ENCODE assay signal across 1 cellular context in the genomic region with DNA sequence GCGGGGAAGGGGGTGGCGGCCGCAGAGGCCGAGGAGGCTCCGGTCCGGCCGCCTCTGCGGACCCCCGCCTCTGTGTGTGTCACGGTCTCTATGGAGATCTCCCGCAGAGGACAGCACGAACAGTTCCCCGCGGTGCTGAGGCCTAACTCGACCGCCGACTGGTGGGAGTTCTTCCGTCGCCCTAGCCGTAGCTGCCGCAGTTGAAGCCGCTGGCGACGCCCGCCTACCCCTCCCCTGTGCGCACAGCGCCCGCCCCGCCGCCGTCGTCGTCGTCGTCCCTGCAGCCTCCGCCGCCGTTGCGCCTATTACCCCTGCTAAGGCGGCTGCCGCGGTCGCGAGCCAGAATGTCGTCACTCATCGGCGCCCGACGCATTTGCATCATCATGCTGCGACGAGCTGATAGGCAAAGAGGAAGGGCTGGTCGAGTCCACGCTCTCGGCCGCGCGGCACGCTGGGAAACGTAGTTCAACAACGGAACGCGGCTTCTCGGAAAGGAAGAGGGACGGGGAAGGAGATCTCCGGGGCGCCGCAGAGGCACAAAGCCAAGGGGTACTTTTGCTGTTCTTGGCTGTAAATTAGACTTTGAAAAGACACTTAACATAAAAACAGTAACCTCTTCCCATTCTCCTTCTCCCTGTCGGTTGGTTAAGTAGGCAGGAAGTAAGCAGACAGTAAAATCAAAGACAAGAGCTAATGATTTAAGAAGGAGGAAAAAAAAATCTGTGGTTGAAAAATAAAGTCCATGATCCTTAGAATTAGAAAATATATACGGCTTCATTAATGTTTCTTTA.
TF ChIP-seq lines count a peak whose summit lies in the region.

A gene (minus strand): TSS at position 346 of the 791 bp plus-strand sequence. CDS start 538 bp downstream, outside the sequence.

TF ChIP-seq in K562, 482 proteins besides CTCF, POLR2A, EP300 and RAD21 (continued from another document and continues in another):
- TF ChIP-seq, protein P1, sequence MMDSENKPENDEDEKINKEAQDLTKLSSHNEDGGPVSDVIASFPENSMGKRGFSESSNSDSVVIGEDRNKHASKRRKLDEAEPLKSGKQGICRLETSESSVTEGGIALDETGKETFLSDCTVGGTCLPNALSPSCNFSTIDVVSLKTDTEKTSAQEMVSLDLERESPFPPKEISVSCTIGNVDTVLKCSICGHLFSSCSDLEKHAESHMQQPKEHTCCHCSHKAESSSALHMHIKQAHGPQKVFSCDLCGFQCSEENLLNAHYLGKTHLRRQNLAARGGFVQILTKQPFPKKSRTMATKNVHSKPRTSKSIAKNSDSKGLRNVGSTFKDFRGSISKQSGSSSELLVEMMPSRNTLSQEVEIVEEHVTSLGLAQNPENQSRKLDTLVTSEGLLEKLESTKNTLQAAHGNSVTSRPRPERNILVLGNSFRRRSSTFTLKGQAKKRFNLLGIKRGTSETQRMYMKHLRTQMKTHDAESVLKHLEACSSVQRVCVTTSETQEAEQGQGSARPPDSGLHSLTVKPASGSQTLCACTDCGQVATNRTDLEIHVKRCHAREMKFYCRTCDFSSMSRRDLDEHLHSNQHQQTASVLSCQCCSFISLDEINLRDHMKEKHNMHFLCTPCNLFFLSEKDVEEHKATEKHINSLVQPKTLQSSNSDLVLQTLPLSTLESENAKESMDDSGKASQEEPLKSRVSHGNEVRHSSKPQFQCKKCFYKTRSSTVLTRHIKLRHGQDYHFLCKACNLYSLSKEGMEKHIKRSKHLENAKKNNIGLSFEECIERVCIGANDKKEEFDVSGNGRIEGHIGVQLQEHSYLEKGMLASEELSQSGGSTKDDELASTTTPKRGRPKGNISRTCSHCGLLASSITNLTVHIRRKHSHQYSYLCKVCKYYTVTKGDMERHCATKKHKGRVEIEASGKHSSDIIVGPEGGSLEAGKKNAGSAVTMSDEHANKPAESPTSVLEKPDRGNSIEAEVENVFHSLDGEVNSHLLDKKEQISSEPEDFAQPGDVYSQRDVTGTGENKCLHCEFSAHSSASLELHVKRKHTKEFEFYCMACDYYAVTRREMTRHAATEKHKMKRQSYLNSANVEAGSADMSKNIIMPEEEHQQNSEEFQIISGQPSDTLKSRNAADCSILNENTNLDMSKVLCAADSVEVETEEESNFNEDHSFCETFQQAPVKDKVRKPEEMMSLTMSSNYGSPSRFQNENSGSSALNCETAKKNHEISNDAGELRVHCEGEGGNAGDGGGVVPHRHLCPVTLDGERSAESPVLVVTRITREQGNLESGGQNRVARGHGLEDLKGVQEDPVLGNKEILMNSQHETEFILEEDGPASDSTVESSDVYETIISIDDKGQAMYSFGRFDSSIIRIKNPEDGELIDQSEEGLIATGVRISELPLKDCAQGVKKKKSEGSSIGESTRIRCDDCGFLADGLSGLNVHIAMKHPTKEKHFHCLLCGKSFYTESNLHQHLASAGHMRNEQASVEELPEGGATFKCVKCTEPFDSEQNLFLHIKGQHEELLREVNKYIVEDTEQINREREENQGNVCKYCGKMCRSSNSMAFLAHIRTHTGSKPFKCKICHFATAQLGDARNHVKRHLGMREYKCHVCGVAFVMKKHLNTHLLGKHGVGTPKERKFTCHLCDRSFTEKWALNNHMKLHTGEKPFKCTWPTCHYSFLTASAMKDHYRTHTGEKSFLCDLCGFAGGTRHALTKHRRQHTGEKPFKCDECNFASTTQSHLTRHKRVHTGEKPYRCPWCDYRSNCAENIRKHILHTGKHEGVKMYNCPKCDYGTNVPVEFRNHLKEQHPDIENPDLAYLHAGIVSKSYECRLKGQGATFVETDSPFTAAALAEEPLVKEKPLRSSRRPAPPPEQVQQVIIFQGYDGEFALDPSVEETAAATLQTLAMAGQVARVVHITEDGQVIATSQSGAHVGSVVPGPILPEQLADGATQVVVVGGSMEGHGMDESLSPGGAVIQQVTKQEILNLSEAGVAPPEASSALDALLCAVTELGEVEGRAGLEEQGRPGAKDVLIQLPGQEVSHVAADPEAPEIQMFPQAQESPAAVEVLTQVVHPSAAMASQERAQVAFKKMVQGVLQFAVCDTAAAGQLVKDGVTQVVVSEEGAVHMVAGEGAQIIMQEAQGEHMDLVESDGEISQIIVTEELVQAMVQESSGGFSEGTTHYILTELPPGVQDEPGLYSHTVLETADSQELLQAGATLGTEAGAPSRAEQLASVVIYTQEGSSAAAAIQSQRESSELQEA (IDR thresholded peaks at IDR 0.05; ENCODE audit: low read depth), result no peak
- TF ChIP-seq, protein P2, sequence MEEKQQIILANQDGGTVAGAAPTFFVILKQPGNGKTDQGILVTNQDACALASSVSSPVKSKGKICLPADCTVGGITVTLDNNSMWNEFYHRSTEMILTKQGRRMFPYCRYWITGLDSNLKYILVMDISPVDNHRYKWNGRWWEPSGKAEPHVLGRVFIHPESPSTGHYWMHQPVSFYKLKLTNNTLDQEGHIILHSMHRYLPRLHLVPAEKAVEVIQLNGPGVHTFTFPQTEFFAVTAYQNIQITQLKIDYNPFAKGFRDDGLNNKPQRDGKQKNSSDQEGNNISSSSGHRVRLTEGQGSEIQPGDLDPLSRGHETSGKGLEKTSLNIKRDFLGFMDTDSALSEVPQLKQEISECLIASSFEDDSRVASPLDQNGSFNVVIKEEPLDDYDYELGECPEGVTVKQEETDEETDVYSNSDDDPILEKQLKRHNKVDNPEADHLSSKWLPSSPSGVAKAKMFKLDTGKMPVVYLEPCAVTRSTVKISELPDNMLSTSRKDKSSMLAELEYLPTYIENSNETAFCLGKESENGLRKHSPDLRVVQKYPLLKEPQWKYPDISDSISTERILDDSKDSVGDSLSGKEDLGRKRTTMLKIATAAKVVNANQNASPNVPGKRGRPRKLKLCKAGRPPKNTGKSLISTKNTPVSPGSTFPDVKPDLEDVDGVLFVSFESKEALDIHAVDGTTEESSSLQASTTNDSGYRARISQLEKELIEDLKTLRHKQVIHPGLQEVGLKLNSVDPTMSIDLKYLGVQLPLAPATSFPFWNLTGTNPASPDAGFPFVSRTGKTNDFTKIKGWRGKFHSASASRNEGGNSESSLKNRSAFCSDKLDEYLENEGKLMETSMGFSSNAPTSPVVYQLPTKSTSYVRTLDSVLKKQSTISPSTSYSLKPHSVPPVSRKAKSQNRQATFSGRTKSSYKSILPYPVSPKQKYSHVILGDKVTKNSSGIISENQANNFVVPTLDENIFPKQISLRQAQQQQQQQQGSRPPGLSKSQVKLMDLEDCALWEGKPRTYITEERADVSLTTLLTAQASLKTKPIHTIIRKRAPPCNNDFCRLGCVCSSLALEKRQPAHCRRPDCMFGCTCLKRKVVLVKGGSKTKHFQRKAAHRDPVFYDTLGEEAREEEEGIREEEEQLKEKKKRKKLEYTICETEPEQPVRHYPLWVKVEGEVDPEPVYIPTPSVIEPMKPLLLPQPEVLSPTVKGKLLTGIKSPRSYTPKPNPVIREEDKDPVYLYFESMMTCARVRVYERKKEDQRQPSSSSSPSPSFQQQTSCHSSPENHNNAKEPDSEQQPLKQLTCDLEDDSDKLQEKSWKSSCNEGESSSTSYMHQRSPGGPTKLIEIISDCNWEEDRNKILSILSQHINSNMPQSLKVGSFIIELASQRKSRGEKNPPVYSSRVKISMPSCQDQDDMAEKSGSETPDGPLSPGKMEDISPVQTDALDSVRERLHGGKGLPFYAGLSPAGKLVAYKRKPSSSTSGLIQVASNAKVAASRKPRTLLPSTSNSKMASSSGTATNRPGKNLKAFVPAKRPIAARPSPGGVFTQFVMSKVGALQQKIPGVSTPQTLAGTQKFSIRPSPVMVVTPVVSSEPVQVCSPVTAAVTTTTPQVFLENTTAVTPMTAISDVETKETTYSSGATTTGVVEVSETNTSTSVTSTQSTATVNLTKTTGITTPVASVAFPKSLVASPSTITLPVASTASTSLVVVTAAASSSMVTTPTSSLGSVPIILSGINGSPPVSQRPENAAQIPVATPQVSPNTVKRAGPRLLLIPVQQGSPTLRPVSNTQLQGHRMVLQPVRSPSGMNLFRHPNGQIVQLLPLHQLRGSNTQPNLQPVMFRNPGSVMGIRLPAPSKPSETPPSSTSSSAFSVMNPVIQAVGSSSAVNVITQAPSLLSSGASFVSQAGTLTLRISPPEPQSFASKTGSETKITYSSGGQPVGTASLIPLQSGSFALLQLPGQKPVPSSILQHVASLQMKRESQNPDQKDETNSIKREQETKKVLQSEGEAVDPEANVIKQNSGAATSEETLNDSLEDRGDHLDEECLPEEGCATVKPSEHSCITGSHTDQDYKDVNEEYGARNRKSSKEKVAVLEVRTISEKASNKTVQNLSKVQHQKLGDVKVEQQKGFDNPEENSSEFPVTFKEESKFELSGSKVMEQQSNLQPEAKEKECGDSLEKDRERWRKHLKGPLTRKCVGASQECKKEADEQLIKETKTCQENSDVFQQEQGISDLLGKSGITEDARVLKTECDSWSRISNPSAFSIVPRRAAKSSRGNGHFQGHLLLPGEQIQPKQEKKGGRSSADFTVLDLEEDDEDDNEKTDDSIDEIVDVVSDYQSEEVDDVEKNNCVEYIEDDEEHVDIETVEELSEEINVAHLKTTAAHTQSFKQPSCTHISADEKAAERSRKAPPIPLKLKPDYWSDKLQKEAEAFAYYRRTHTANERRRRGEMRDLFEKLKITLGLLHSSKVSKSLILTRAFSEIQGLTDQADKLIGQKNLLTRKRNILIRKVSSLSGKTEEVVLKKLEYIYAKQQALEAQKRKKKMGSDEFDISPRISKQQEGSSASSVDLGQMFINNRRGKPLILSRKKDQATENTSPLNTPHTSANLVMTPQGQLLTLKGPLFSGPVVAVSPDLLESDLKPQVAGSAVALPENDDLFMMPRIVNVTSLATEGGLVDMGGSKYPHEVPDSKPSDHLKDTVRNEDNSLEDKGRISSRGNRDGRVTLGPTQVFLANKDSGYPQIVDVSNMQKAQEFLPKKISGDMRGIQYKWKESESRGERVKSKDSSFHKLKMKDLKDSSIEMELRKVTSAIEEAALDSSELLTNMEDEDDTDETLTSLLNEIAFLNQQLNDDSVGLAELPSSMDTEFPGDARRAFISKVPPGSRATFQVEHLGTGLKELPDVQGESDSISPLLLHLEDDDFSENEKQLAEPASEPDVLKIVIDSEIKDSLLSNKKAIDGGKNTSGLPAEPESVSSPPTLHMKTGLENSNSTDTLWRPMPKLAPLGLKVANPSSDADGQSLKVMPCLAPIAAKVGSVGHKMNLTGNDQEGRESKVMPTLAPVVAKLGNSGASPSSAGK (IDR thresholded peaks at IDR 0.05), result peak; percentile 20; the same call in 1 of the 2 replicates
- peak; percentile 82 for TF ChIP-seq BACH1 (tag; IDR thresholded peaks at IDR 0.05)
- TF ChIP-seq SMARCB1 (IDR thresholded peaks at IDR 0.05; ENCODE audit: insufficient read length, low read depth), result no peak
- no peak for TF ChIP-seq ZNF316 (IDR thresholded peaks at IDR 0.05)
- 0 out of 2 replicates have a peak, but pooled peaks have one; percentile 30 for TF ChIP-seq GATAD2B (IDR thresholded peaks at IDR 0.05; ENCODE audit: borderline replicate concordance)
- no peak for TF ChIP-seq ZKSCAN3 (CRISPR knock-in tag; IDR thresholded peaks at IDR 0.05)
- no peak for TF ChIP-seq MECOM (CRISPR knock-in tag; IDR thresholded peaks at IDR 0.05)
- no peak for TF ChIP-seq ZNF212 (CRISPR knock-in tag; IDR thresholded peaks at IDR 0.05)
- TF ChIP-seq, protein P3, sequence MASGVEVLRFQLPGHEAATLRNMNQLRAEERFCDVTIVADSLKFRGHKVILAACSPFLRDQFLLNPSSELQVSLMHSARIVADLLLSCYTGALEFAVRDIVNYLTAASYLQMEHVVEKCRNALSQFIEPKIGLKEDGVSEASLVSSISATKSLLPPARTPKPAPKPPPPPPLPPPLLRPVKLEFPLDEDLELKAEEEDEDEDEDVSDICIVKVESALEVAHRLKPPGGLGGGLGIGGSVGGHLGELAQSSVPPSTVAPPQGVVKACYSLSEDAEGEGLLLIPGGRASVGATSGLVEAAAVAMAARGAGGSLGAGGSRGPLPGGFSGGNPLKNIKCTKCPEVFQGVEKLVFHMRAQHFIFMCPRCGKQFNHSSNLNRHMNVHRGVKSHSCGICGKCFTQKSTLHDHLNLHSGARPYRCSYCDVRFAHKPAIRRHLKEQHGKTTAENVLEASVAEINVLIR (CRISPR knock-in tag; IDR thresholded peaks at IDR 0.05), result peak; percentile 100
- peak; percentile 96 for TF ChIP-seq ATF7 (IDR thresholded peaks at IDR 0.05)
- TF ChIP-seq EWSR1 (IDR thresholded peaks at IDR 0.05; ENCODE audit: borderline replicate concordance, low read depth, partially characterized antibody), result no peak
- TF ChIP-seq ASH1L (IDR thresholded peaks at IDR 0.05; ENCODE audit: borderline replicate concordance, low read depth, partially characterized antibody), result peak; percentile 41
- TF ChIP-seq, protein P4, sequence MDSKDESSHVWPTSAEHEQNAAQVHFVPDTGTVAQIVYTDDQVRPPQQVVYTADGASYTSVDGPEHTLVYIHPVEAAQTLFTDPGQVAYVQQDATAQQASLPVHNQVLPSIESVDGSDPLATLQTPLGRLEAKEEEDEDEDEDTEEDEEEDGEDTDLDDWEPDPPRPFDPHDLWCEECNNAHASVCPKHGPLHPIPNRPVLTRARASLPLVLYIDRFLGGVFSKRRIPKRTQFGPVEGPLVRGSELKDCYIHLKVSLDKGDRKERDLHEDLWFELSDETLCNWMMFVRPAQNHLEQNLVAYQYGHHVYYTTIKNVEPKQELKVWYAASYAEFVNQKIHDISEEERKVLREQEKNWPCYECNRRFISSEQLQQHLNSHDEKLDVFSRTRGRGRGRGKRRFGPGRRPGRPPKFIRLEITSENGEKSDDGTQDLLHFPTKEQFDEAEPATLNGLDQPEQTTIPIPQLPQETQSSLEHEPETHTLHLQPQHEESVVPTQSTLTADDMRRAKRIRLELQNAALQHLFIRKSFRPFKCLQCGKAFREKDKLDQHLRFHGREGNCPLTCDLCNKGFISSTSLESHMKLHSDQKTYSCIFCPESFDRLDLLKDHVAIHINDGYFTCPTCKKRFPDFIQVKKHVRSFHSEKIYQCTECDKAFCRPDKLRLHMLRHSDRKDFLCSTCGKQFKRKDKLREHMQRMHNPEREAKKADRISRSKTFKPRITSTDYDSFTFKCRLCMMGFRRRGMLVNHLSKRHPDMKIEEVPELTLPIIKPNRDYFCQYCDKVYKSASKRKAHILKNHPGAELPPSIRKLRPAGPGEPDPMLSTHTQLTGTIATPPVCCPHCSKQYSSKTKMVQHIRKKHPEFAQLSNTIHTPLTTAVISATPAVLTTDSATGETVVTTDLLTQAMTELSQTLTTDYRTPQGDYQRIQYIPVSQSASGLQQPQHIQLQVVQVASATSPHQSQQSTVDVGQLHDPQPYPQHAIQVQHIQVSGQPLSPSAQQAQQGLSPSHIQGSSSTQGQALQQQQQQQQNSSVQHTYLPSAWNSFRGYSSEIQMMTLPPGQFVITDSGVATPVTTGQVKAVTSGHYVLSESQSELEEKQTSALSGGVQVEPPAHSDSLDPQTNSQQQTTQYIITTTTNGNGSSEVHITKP (IDR thresholded peaks at IDR 0.05; ENCODE audit: partially characterized antibody), result peak; percentile 73
- TF ChIP-seq, protein P5, sequence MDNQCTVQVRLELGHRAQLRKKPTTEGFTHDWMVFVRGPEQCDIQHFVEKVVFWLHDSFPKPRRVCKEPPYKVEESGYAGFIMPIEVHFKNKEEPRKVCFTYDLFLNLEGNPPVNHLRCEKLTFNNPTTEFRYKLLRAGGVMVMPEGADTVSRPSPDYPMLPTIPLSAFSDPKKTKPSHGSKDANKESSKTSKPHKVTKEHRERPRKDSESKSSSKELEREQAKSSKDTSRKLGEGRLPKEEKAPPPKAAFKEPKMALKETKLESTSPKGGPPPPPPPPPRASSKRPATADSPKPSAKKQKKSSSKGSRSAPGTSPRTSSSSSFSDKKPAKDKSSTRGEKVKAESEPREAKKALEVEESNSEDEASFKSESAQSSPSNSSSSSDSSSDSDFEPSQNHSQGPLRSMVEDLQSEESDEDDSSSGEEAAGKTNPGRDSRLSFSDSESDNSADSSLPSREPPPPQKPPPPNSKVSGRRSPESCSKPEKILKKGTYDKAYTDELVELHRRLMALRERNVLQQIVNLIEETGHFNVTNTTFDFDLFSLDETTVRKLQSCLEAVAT (IDR thresholded peaks at IDR 0.05), result peak in 1 of 2 experiments; percentile 98; a peak in 3 of 4 replicates
- no peak for TF ChIP-seq ZNF311 (CRISPR knock-in tag; IDR thresholded peaks at IDR 0.05)
- peak; percentile 100 for TF ChIP-seq HCFC1 (IDR thresholded peaks at IDR 0.05; ENCODE audit: low read depth, low read length)
- TF ChIP-seq SREBF1 (IDR thresholded peaks at IDR 0.05; ENCODE audit: borderline replicate concordance, low read depth, low read length), result peak; percentile 89
- TF ChIP-seq ILK (tag; IDR thresholded peaks at IDR 0.05; ENCODE audit: borderline replicate concordance, low read depth), result no peak
- peak in 1 of 2 experiments; percentile 74; a peak in 1 of 4 replicates for TF ChIP-seq SRF (CRISPR knock-in tag; IDR thresholded peaks at IDR 0.05)
- no peak for TF ChIP-seq ZNF589 (CRISPR knock-in tag; IDR thresholded peaks at IDR 0.05; ENCODE audit: low read depth)
